Comparison of ENCODE assay signal across 20 cellular contexts in genomic region chr11:76564400-76564799, GRCh38.
DNase-seq lines count a peak whose midpoint lies in the region; ATAC-seq and TF ChIP-seq lines count a peak whose summit lies in the region.
"Had no signal": no experiment of that assay in that cellular context is flagged by ENCODE, and none has a peak within 500 bp of the region (broad histone marks: within the 10 kb centered on the region; RNA-seq: fewer than 3 reads in every experiment).

No MANE protein-coding gene starts in this region.

- H3K9ac ChIP-seq in OCI-LY3 (ENCODE audit: low read length) = no peak overlapping the region

- TF ChIP-seq CTCF in left ventricle myocardium inferior (IDR thresholded peaks at IDR 0.05; ENCODE audit: borderline replicate concordance) (peak; percentile 23), OCI-LY3 (IDR thresholded peaks at IDR 0.05; ENCODE audit: low read depth, low read length) (peak; percentile 19; the same call in 1 of the 2 replicates), chondrocyte (IDR thresholded peaks at IDR 0.05) (peak; percentile 8), psoas muscle (IDR thresholded peaks at IDR 0.05) (no peak)

- H3K9me3 ChIP-seq in left ventricle myocardium inferior (replicated peaks) (no peaks in the 10 kb centered on the region), OCI-LY3 (ENCODE audit: insufficient read depth, low read length) (no peaks in the 10 kb centered on the region), psoas muscle (no peaks in the 10 kb centered on the region)

- no peak overlapping the region for H2AFZ ChIP-seq in OCI-LY3 (ENCODE audit: low read depth, low read length)

- no peak overlapping the region for H3K27ac ChIP-seq in left ventricle myocardium inferior (replicated peaks)
- H3K27ac ChIP-seq in OCI-LY3 (ENCODE audit: low read length) = no peak overlapping the region
- H3K27ac ChIP-seq in caudate nucleus (ENCODE audit: low read depth, low read length) = no peak overlapping the region
- H3K27ac ChIP-seq in psoas muscle = no peak overlapping the region
- H3K27ac ChIP-seq: SK-N-MC had no signal

- H3K4me3 Mint-ChIP-seq in chondrocyte (ENCODE audit: unreplicated experiment) = no peak overlapping the region
- no peak overlapping the region for H3K4me3 Mint-ChIP-seq in activated CD8-positive, alpha-beta T cell treated with anti-CD3 and anti-CD28 coated beads, Interleukin-2, amount 10 ng/mL, durations not matched to agents 7 days and 5 days
- H3K4me3 Mint-ChIP-seq: CD4-positive, CD25-positive, alpha-beta regulatory T cell; T-cell had no signal

- H3K27ac Mint-ChIP-seq in chondrocyte (ENCODE audit: unreplicated experiment) = no peak overlapping the region
- H3K27ac Mint-ChIP-seq in activated CD8-positive, alpha-beta T cell treated with anti-CD3 and anti-CD28 coated beads, Interleukin-2, amount 10 ng/mL, durations not matched to agents 7 days and 5 days = no peak overlapping the region
- H3K27ac Mint-ChIP-seq: T-cell had no signal

- H3K4me1 Mint-ChIP-seq in chondrocyte (ENCODE audit: low read depth) = peaks cover 36% of the 10 kb centered on the region
- peaks cover 17% of the 10 kb centered on the region for H3K4me1 Mint-ChIP-seq in activated CD8-positive, alpha-beta T cell treated with anti-CD3 and anti-CD28 coated beads, Interleukin-2, amount 10 ng/mL, durations not matched to agents 7 days and 5 days (ENCODE audit: low read depth)

- DNase-seq in left ventricle myocardium inferior = no peak
- DNase-seq in Right ventricle myocardium inferior (ENCODE audit: missing footprints) = no peak
- DNase-seq in chondrocyte (ENCODE audit: low spot score) = no peak
- DNase-seq in caudate nucleus (lab: John Stamatoyannopoulos, UW) = no peak
- no peak for DNase-seq in psoas muscle
- DNase-seq in activated CD8-positive, alpha-beta T cell treated with anti-CD3 and anti-CD28 coated beads, Interleukin-2, amount 10 ng/mL, durations not matched to agents 7 days and 5 days = no peak
- DNase-seq: CD4-positive, CD25-positive, alpha-beta regulatory T cell; EL; GF-D8; MM.1S; NCI-H1105 treated with DMSO at 0.1 percent for 48 hours; NCI-H187; NCI-H446; NCI-H526; PC-3; RPMI8226; SHP77 treated with DMSO at 0.1 percent for 48 hours; T-cell had no signal

- no peak overlapping the region for H3K4me2 ChIP-seq in OCI-LY3 (ENCODE audit: low read length)

- no peaks in the 10 kb centered on the region for H3K36me3 ChIP-seq in left ventricle myocardium inferior
- no peaks in the 10 kb centered on the region for H3K36me3 ChIP-seq in OCI-LY3 (replicated peaks; ENCODE audit: low read depth, low read length)
- no peaks in the 10 kb centered on the region for H3K36me3 ChIP-seq in psoas muscle (ENCODE audit: insufficient read depth in 1 of 2, low read depth in 1 of 2)

- H3K79me2 ChIP-seq in OCI-LY3 (ENCODE audit: low read length) = no peaks in the 10 kb centered on the region

- H3K4me1 ChIP-seq in left ventricle myocardium inferior = peaks cover 21% of the 10 kb centered on the region
- peaks cover 4% of the 10 kb centered on the region; the same call in 1 of the 2 replicates for H3K4me1 ChIP-seq in OCI-LY3 (ENCODE audit: low read length)
- no peaks in the 10 kb centered on the region for H3K4me1 ChIP-seq in psoas muscle

- POLR2A ChIA-PET in activated CD8-positive, alpha-beta T cell treated with anti-CD3 and anti-CD28 coated beads, Interleukin-2, amount 10 ng/mL, durations not matched to agents 7 days and 5 days (lab: Charles Lee) = no interaction called here

- H3K27me3 ChIP-seq in left ventricle myocardium inferior (ENCODE audit: low read depth) = peaks cover 5% of the 10 kb centered on the region
- H3K27me3 ChIP-seq in OCI-LY3 (ENCODE audit: low read depth, low read length) = no peaks in the 10 kb centered on the region
- H3K27me3 ChIP-seq in psoas muscle (ENCODE audit: insufficient read depth in 3 of 3, low read length in 2 of 3) = peaks cover 0 to 8% (median 0%) of the 10 kb centered on the region in 3 donors

- H3K4me3 ChIP-seq in left ventricle myocardium inferior (no peak overlapping the region), OCI-LY3 (ENCODE audit: low read length) (no peak overlapping the region), psoas muscle (no peak overlapping the region)
- H3K4me3 ChIP-seq: SK-N-MC had no signal

- ATAC-seq in Right ventricle myocardium inferior (no peak), psoas muscle (no peak)
- ATAC-seq in activated CD8-positive, alpha-beta T cell treated with anti-CD3 and anti-CD28 coated beads, Interleukin-2, amount 10 ng/mL, durations not matched to agents 7 days and 5 days = no peak
- ATAC-seq: PC-3, T-cell had no signal

- no peaks in the 10 kb centered on the region for H3K27me3 Mint-ChIP-seq in chondrocyte (ENCODE audit: low read depth)
- H3K27me3 Mint-ChIP-seq in activated CD8-positive, alpha-beta T cell treated with anti-CD3 and anti-CD28 coated beads, Interleukin-2, amount 10 ng/mL, durations not matched to agents 7 days and 5 days (ENCODE audit: low read depth) = peaks cover 27% of the 10 kb centered on the region
- H3K27me3 Mint-ChIP-seq: CD4-positive, CD25-positive, alpha-beta regulatory T cell had no signal

- no peaks in the 10 kb centered on the region for H4K20me1 ChIP-seq in OCI-LY3 (ENCODE audit: insufficient read depth, low read length)

- intact Hi-C loops in left ventricle myocardium inferior (cut with micrococcal nuclease) (no loop called here), Right ventricle myocardium inferior (cut with DNase I) (no loop called here), psoas muscle (cut with DNase I) (no loop called here)

- CTCF ChIA-PET in activated CD8-positive, alpha-beta T cell treated with anti-CD3 and anti-CD28 coated beads, Interleukin-2, amount 10 ng/mL, durations not matched to agents 7 days and 5 days (lab: Charles Lee) = interaction anchor here (0.8 to 1.6 kb wide), 3 partner anchors 23 to 242 kb away, joined by 3 read pairs; no protein-coding TSS in a partner anchor

- 51 to 63% (median 60%) methylated on average over 4 of the region's 4 CpGs for WGBS in psoas muscle, 3 donors

- peaks cover 2% of the 10 kb centered on the region for H3K36me3 Mint-ChIP-seq in chondrocyte (ENCODE audit: low read depth)
- H3K36me3 Mint-ChIP-seq in activated CD8-positive, alpha-beta T cell treated with anti-CD3 and anti-CD28 coated beads, Interleukin-2, amount 10 ng/mL, durations not matched to agents 7 days and 5 days (ENCODE audit: low read depth) = no peaks in the 10 kb centered on the region
- H3K36me3 Mint-ChIP-seq: CD4-positive, CD25-positive, alpha-beta regulatory T cell; T-cell had no signal

- peaks cover 26% of the 10 kb centered on the region for H3K9me3 Mint-ChIP-seq in chondrocyte (ENCODE audit: low read depth)
- H3K9me3 Mint-ChIP-seq in activated CD8-positive, alpha-beta T cell treated with anti-CD3 and anti-CD28 coated beads, Interleukin-2, amount 10 ng/mL, durations not matched to agents 7 days and 5 days (ENCODE audit: insufficient read depth) = no peaks in the 10 kb centered on the region
- H3K9me3 Mint-ChIP-seq: T-cell had no signal
